8 cellular contexts compared by ENCODE assay signal in the genomic region with DNA sequence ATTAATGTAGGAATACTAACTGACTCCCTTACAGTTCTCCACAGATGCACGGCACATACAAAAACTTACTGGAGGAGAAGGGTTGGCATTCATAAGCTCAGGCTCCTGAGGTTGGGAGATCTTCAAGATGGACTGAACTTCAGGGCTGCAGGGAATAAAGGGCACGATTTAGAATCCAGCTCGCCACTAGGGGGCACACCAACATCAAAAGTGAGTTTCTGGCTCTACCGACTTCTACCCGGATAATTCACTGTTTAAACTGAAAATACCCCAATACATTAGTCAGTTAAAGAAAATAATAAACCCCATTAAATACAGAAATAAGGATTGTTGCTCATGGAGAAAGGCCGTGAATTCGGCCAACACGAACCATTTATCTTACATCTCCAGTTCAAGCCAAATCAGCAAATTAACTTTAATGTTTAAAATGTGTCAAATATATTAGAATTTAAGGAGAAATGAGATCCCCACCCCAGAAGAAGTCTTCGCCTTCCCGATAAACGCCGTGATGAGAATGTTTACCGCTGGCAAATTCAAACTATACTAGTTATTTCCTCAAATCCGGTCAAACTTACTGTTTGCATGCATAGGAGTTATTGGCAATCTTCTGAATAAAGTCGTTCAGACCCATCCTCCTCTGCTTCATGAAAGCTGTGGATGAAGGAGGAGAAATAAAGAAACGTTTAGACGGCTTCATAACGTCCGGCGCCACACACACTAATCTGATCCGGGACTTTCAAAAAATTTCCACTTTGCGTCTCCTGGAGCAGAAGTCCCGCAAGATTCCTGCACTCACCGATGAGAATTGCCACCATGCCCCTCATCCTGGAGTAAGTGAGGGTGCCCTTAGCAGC.
DNase-seq lines count a peak whose midpoint lies in the region; TF ChIP-seq lines count a peak whose summit lies in the region.

No MANE protein-coding gene starts in this region.

- peaks cover 31% of the 10 kb centered on the region for H3K4me1 Mint-ChIP-seq in endothelial cell (ENCODE audit: unreplicated experiment)
- peaks cover 74% of the 10 kb centered on the region for H3K4me1 Mint-ChIP-seq in mesothelial cell of epicardium

- H3K4me3 Mint-ChIP-seq in endothelial cell (ENCODE audit: unreplicated experiment) (peak overlapping the region; percentile 90), mesothelial cell of epicardium (peak overlapping the region; percentile 96)

- peaks cover 44% of the 10 kb centered on the region for H3K36me3 ChIP-seq in HUES6 (ENCODE audit: control insufficient read depth, insufficient read depth, low read length)

- no peaks in the 10 kb centered on the region for H3K9me3 Mint-ChIP-seq in endothelial cell (ENCODE audit: unreplicated experiment)
- H3K9me3 Mint-ChIP-seq in mesothelial cell of epicardium: no peaks in the 10 kb centered on the region

- H3K27ac Mint-ChIP-seq in endothelial cell (ENCODE audit: unreplicated experiment): peak overlapping the region; percentile 83
- peak overlapping the region; percentile 95 for H3K27ac Mint-ChIP-seq in mesothelial cell of epicardium

- peaks cover 18% of the 10 kb centered on the region for H3K4me1 ChIP-seq in HUES6 (ENCODE audit: control insufficient read depth, insufficient read depth, low read length)

- H3K36me3 Mint-ChIP-seq in endothelial cell (ENCODE audit: low read depth, unreplicated experiment) (peaks cover 7% of the 10 kb centered on the region), mesothelial cell of epicardium (peaks cover 15% of the 10 kb centered on the region)

- DNase-seq in GM10266 (ENCODE audit: extremely low spot score) (peak; percentile 71), NOMO-1 treated with DMSO at 0.1 percent for 48 hours (lab: John Stamatoyannopoulos, UW; ENCODE audit: unreplicated experiment) (peak; percentile 83), endothelial cell (ENCODE audit: low spot score) (peak; percentile 87), mesothelial cell of epicardium (ENCODE audit: low spot score in 2 of 2, unreplicated experiment in 2 of 2) (peak; percentile 69 to 92), cortex of kidney (lab: John Stamatoyannopoulos, UW) (no peak)
- DNase-seq in activated CD8-positive, alpha-beta memory T cell treated with anti-CD3 and anti-CD28 coated beads, Interleukin-2, amount 50 U/mL, for 24 hours (ENCODE audit: extremely low read depth): peak; percentile 63
- peak; percentile 77 for DNase-seq in stimulated activated CD8-positive, alpha-beta memory T cell treated with anti-CD3 and anti-CD28 coated beads, Interleukin-15, amount 100 ng/mL, for 24 hours (ENCODE audit: low read depth)

- H3K9ac ChIP-seq in HUES6 (ENCODE audit: low read length): peak overlapping the region; percentile 72

- H3K27me3 Mint-ChIP-seq in endothelial cell (ENCODE audit: unreplicated experiment) (peaks cover 13% of the 10 kb centered on the region), mesothelial cell of epicardium (ENCODE audit: low read depth) (peaks cover 5% of the 10 kb centered on the region)

- no peak overlapping the region for H3K27ac ChIP-seq in HUES6 (ENCODE audit: low read depth, low read length)

- TF ChIP-seq CTCF in GM10266 (IDR thresholded peaks at IDR 0.05; ENCODE audit: control insufficient read depth, insufficient read depth, low read depth, missing control alignments): peak; percentile 86
- peak; percentile 98 for TF ChIP-seq CTCF in endothelial cell (IDR thresholded peaks at IDR 0.05; ENCODE audit: unreplicated experiment)
- TF ChIP-seq CTCF in mesothelial cell of epicardium (IDR thresholded peaks at IDR 0.05; ENCODE audit: unreplicated experiment): peak; percentile 98

- no peaks in the 10 kb centered on the region for H3K9me3 ChIP-seq in HUES6 (ENCODE audit: control insufficient read depth, insufficient read depth, low read depth, low read length)

- H3K27me3 ChIP-seq in HUES6 (ENCODE audit: control insufficient read depth, insufficient read depth, low read length): peaks cover 14% of the 10 kb centered on the region

- peak overlapping the region; percentile 76 for H3K4me3 ChIP-seq in HUES6 (ENCODE audit: low read depth, low read length)
